In genomic region chr7:114631249-114631822, GRCh38 we compare ENCODE assay signal across 26 cellular contexts.
DNase-seq lines count a peak whose midpoint lies in the region; ATAC-seq, FAIRE-seq and TF ChIP-seq lines count a peak whose summit lies in the region.
"Had no signal": no experiment of that assay in that cellular context is flagged by ENCODE, and none has a peak within 500 bp of the region (broad histone marks: within the 10 kb centered on the region; RNA-seq: fewer than 3 reads in every experiment).

No MANE protein-coding gene starts in this region.

- DNase-seq in COR-L47 (lab: John Stamatoyannopoulos, UW) (peak; percentile 14), GM12878 (ENCODE audit: low read depth, low spot score) (no peak), hippocampal formation (lab: John Stamatoyannopoulos, UW) (no peak), DMS 273 (lab: John Stamatoyannopoulos, UW; ENCODE audit: unreplicated experiment) (no peak), COLO829 (ENCODE audit: low spot score) (no peak), NCI-H526 (lab: John Stamatoyannopoulos, UW) (no peak)
- DNase-seq: activated CD4-positive, alpha-beta T cell treated with anti-CD3 and anti-CD28 coated beads for 1 hour; activated CD8-positive, alpha-beta T cell treated with anti-CD3 and anti-CD28 coated beads, Interleukin-2, amount 10 ng/mL, durations not matched to agents 7 days and 5 days; activated gamma-delta T cell treated with Interleukin-2 at 50 U/mL for 16 hours; body of pancreas; EL; HCEC 1CT; Kasumi-1; NCI-H1048; NCI-H2029 treated with DMSO at 0.1 percent for 48 hours; NCI-H446 treated with DMSO at 0.1 percent for 48 hours; SIG-M5; stimulated activated CD4-positive, alpha-beta T cell treated with anti-CD3 and anti-CD28 coated beads, Interleukin-2, amount 100 ng/mL, for 24 hours had no signal

- no peaks in the 10 kb centered on the region for H3K27me3 ChIP-seq in GM12878 (replicated peaks in 1 of 2; ENCODE audit: control insufficient read depth in 2 of 2, insufficient read depth in 2 of 2, low read length in 1 of 2)
- H3K27me3 ChIP-seq: BLaER1, body of pancreas, suprapubic skin had no signal

- H2AFZ ChIP-seq in GM12878 (ENCODE audit: control insufficient read depth, low read depth, low read length), result no peak overlapping the region

- TF ChIP-seq POLR2A in GM12878 (IDR thresholded peaks at IDR 0.05; ENCODE audit: low read depth, low read length), result no peak

- TF ChIP-seq CTCF in GM12878 (IDR thresholded peaks at IDR 0.05 in 2 of 3, conservative IDR thresholded peaks at IDR 0.05 in 1 of 3; ENCODE audit: control insufficient read depth in 2 of 3, extremely low read depth in 1 of 3, insufficient read depth in 1 of 3, low read depth in 3 of 3, low read length in 3 of 3), result no peak

- CTCF ChIA-PET in GM12878 (lab: Yijun Ruan, JAX), result interaction anchor here (0.7 to 1.4 kb wide), 4 partner anchors 11 to 1452 kb away, joined by 3 to 5 read pairs (median 3); no protein-coding TSS in a partner anchor

- H3K4me3 ChIP-seq in GM12878, result no peak overlapping the region
- H3K4me3 ChIP-seq: BLaER1, body of pancreas, lung, skin epidermis, suprapubic skin had no signal

- H3K4me2 ChIP-seq in GM12878 (ENCODE audit: control insufficient read depth, insufficient read depth), result no peak overlapping the region
- H3K4me2 ChIP-seq: BLaER1 had no signal

- FAIRE-seq in GM12878 (lab: Jason Lieb, UNC), result no peak
- FAIRE-seq: urothelium cell line had no signal

- no peaks in the 10 kb centered on the region for H3K4me1 ChIP-seq in GM12878 (ENCODE audit: control insufficient read depth, insufficient read depth, low read length)
- H3K4me1 ChIP-seq: BLaER1, body of pancreas, suprapubic skin had no signal

- intact Hi-C loops in GM12878 (cut with micrococcal nuclease; ENCODE audit: unreplicated experiment), result loop anchor here (5.0 kb wide), 2 partner anchors 74 to 291 kb away; partner anchors contain the start of gene MDFIC

- ATAC-seq in GM19023 (IDR thresholded peaks at IDR 0.05; ENCODE audit: unreplicated experiment) (peak; percentile 59), HG03520 (IDR thresholded peaks at IDR 0.05; ENCODE audit: unreplicated experiment) (peak; percentile 46), GM12878 (peak; percentile 66)
- ATAC-seq: activated CD8-positive, alpha-beta T cell treated with anti-CD3 and anti-CD28 coated beads, Interleukin-2, amount 10 ng/mL, durations not matched to agents 7 days and 5 days; body of pancreas; stimulated activated memory B cell treated with anti-CD40 and anti-IgM and Interleukin-4, amounts not matched to agents 10 μg/mL and 1 μg/mL and 100 μg/mL, for 72 hours had no signal

- TF ChIP-seq RAD21 in GM12878 (IDR thresholded peaks at IDR 0.05; ENCODE audit: insufficient read depth, low read depth, low read length), result no peak

- H3K79me2 ChIP-seq in GM12878 (ENCODE audit: control insufficient read depth, insufficient read depth, low read length), result no peaks in the 10 kb centered on the region

- SMC1A ChIA-PET in GM12878 (lab: Charles Lee; ENCODE audit: uncharacterized antibody, unreplicated experiment), result interaction anchor here (0.6 to 3.8 kb wide), 10 partner anchors 10 to 303 kb away, joined by 3 to 20 read pairs (median 4); no protein-coding TSS in a partner anchor

- 0 out of 4 replicates have a peak, but pooled peaks of 1 of the 2 experiments have one; percentile 5 for TF ChIP-seq EP300 in GM12878 (IDR thresholded peaks at IDR 0.05; ENCODE audit: borderline replicate concordance in 1 of 2, control insufficient read depth in 1 of 2, low read depth in 2 of 2, low read length in 2 of 2)

- 43% methylated on average over 3 of the region's 3 CpGs for WGBS in GM12878 (ENCODE audit: insufficient coverage, insufficient replicate concordance, low lambda C conversion rate, missing lambda C conversion rate)

- no TSS peak for BruUV-seq in GM12878 (replicated peaks; lab: Mats Ljungman, UMichigan)

- in situ Hi-C loops in GM12878 (cut with MboI), result no loop called here

- H3K27ac ChIP-seq in GM12878 (ENCODE audit: control insufficient read depth, insufficient read depth), result no peak overlapping the region
- H3K27ac ChIP-seq: BLaER1, body of pancreas, skin epidermis, suprapubic skin had no signal

- RAD21 ChIA-PET in GM12878 (lab: Charles Lee; ENCODE audit: unreplicated experiment), result interaction anchor here (0.9 to 2.7 kb wide), 3 partner anchors 9 to 31 kb away, joined by 4 to 13 read pairs (median 4); no protein-coding TSS in a partner anchor

- no peaks in the 10 kb centered on the region for H4K20me1 ChIP-seq in GM12878 (ENCODE audit: control insufficient read depth, insufficient read depth)
- H4K20me1 ChIP-seq: BLaER1 had no signal

- no peaks in the 10 kb centered on the region for H3K36me3 ChIP-seq in GM12878 (ENCODE audit: control insufficient read depth in 2 of 2, insufficient read depth in 2 of 2, low read length in 1 of 2)
- H3K36me3 ChIP-seq: BLaER1 had no signal

- no peak overlapping the region for H3K9ac ChIP-seq in GM12878 (ENCODE audit: control insufficient read depth, insufficient read depth, low read length)
- H3K9ac ChIP-seq: BLaER1 had no signal

- no peaks in the 10 kb centered on the region for H3K9me3 ChIP-seq in GM12878 (replicated peaks; ENCODE audit: control insufficient read depth, insufficient read depth, low read length)
- H3K9me3 ChIP-seq: BLaER1, body of pancreas, suprapubic skin had no signal

- POLR2A ChIA-PET in GM12878 (lab: Charles Lee), result interaction anchor here (1.8 kb wide), 1 partner anchor 10 kb away, joined by 11 read pairs; no protein-coding TSS in a partner anchor

TF ChIP-seq in GM12878, 131 proteins besides CTCF, POLR2A, EP300 and RAD21:
- no peak for TF ChIP-seq E2F8 (IDR thresholded peaks at IDR 0.05; ENCODE audit: low read depth, partially characterized antibody)
- TF ChIP-seq RFX5 (IDR thresholded peaks at IDR 0.05; ENCODE audit: low read depth, low read length), result no peak
- TF ChIP-seq RELB (IDR thresholded peaks at IDR 0.05; ENCODE audit: low read depth), result no peak
- TF ChIP-seq, protein P1, sequence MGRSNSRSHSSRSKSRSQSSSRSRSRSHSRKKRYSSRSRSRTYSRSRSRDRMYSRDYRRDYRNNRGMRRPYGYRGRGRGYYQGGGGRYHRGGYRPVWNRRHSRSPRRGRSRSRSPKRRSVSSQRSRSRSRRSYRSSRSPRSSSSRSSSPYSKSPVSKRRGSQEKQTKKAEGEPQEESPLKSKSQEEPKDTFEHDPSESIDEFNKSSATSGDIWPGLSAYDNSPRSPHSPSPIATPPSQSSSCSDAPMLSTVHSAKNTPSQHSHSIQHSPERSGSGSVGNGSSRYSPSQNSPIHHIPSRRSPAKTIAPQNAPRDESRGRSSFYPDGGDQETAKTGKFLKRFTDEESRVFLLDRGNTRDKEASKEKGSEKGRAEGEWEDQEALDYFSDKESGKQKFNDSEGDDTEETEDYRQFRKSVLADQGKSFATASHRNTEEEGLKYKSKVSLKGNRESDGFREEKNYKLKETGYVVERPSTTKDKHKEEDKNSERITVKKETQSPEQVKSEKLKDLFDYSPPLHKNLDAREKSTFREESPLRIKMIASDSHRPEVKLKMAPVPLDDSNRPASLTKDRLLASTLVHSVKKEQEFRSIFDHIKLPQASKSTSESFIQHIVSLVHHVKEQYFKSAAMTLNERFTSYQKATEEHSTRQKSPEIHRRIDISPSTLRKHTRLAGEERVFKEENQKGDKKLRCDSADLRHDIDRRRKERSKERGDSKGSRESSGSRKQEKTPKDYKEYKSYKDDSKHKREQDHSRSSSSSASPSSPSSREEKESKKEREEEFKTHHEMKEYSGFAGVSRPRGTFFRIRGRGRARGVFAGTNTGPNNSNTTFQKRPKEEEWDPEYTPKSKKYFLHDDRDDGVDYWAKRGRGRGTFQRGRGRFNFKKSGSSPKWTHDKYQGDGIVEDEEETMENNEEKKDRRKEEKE (IDR thresholded peaks at IDR 0.05), result no peak
- TF ChIP-seq, protein P2, sequence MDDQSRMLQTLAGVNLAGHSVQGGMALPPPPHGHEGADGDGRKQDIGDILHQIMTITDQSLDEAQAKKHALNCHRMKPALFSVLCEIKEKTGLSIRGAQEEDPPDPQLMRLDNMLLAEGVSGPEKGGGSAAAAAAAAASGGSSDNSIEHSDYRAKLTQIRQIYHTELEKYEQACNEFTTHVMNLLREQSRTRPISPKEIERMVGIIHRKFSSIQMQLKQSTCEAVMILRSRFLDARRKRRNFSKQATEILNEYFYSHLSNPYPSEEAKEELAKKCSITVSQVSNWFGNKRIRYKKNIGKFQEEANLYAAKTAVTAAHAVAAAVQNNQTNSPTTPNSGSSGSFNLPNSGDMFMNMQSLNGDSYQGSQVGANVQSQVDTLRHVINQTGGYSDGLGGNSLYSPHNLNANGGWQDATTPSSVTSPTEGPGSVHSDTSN (IDR thresholded peaks at IDR 0.05; ENCODE audit: insufficient replicate concordance, low read depth, low read length), result no peak
- TF ChIP-seq FOXM1 (IDR thresholded peaks at IDR 0.05; ENCODE audit: low read depth, low read length), result no peak
